Comparison of ENCODE assay signal across 15 cellular contexts in genomic region chr6:27568226-27568889, GRCh38.
"Had no signal": no experiment of that assay in that cellular context is flagged by ENCODE, and none has a peak within 500 bp of the region (broad histone marks: within the 10 kb centered on the region; RNA-seq: fewer than 3 reads in every experiment).

No MANE protein-coding gene starts in this region.

- H3K9me3 Mint-ChIP-seq: activated B cell treated with CpG ODN at 0.5 μM for 24 hours; natural killer cell; stimulated activated effector memory CD8-positive, alpha-beta T cell treated with anti-CD3 and anti-CD28 coated beads, Interleukin-12 subunit alpha, Interleukin-12 subunit beta, amount 100 ng/mL, for 72 hours had no signal

- H3K4me3 ChIP-seq: gastrocnemius medialis, tibial nerve had no signal

- DNase-seq: activated B cell treated with CpG ODN at 0.5 μM for 24 hours; activated CD4-positive, alpha-beta T cell treated with anti-CD3 and anti-CD28 coated beads, Interleukin-2, amount 10 ng/mL, durations not matched to agents 7 days and 5 days; activated CD8-positive, alpha-beta memory T cell treated with anti-CD3 and anti-CD28 coated beads for 24 hours; activated naive CD4-positive, alpha-beta T cell treated with Interleukin-2 at 50 U/mL for 16 hours; effector CD4-positive, alpha-beta T cell; gastrocnemius medialis; immature natural killer cell; natural killer cell; nucleus accumbens; right cardiac atrium had no signal

- FAIRE-seq: astrocyte, colon had no signal

- H3K27ac Mint-ChIP-seq: activated B cell treated with CpG ODN at 0.5 μM for 24 hours; activated CD4-positive, alpha-beta T cell treated with anti-CD3 and anti-CD28 coated beads, Interleukin-2, amount 10 ng/mL, durations not matched to agents 7 days and 5 days; immature natural killer cell; natural killer cell; progenitor cell of endocrine pancreas; stimulated activated effector memory CD8-positive, alpha-beta T cell treated with anti-CD3 and anti-CD28 coated beads, Interleukin-12 subunit alpha, Interleukin-12 subunit beta, amount 100 ng/mL, for 72 hours had no signal

- H3K27ac ChIP-seq: gastrocnemius medialis, tibial nerve had no signal

- H3K36me3 ChIP-seq: gastrocnemius medialis, tibial nerve had no signal

- H3K9me3 ChIP-seq: gastrocnemius medialis, tibial nerve had no signal

- ATAC-seq: gastrocnemius medialis; natural killer cell; right cardiac atrium; stimulated activated effector memory CD8-positive, alpha-beta T cell treated with anti-CD3 and anti-CD28 coated beads, Interleukin-12 subunit alpha, Interleukin-12 subunit beta, amount 100 ng/mL, for 72 hours had no signal

- H3K4me3 Mint-ChIP-seq: activated B cell treated with CpG ODN at 0.5 μM for 24 hours; activated CD4-positive, alpha-beta T cell treated with anti-CD3 and anti-CD28 coated beads, Interleukin-2, amount 10 ng/mL, durations not matched to agents 7 days and 5 days; immature natural killer cell; natural killer cell; stimulated activated effector memory CD8-positive, alpha-beta T cell treated with anti-CD3 and anti-CD28 coated beads, Interleukin-12 subunit alpha, Interleukin-12 subunit beta, amount 100 ng/mL, for 72 hours had no signal

- H3K4me1 Mint-ChIP-seq: stimulated activated effector memory CD8-positive, alpha-beta T cell treated with anti-CD3 and anti-CD28 coated beads, Interleukin-12 subunit alpha, Interleukin-12 subunit beta, amount 100 ng/mL, for 72 hours had no signal

- H3K4me1 ChIP-seq: gastrocnemius medialis had no signal

- H3K36me3 Mint-ChIP-seq: immature natural killer cell; stimulated activated effector memory CD8-positive, alpha-beta T cell treated with anti-CD3 and anti-CD28 coated beads, Interleukin-12 subunit alpha, Interleukin-12 subunit beta, amount 100 ng/mL, for 72 hours had no signal
